ENCODE assay signal across 16 cellular contexts in the genomic region with DNA sequence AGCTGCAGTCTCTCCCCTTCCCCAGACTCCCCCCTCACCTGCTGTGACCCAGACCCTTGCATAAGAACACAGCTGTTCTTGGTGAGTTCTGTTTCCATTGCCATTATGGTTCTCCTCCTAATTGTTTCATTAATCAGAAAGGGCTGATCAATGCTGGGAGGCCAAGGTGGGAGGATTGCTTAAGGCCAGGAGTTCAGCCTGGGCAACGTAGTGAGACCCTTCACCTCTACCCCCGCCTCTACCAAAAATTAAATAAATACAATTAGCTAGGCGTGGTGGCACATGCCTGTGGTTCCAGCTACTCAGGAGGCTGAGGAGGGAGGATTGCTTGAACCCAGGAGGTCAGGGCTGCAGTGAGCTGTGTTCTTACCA. TPM values are rescaled to one million over a fixed set of nuclear protein-coding genes. Genes with fewer than 3 reads are reported as not detected.
DNase-seq lines count a peak whose midpoint lies in the region; ATAC-seq and TF ChIP-seq lines count a peak whose summit lies in the region.
"Had no signal": no experiment of that assay in that cellular context is flagged by ENCODE, and none has a peak within 500 bp of the region (broad histone marks: within the 10 kb centered on the region; RNA-seq: fewer than 3 reads in every experiment).

No MANE protein-coding gene starts in this region.

- H3K9me1 ChIP-seq in IMR-90 (ENCODE audit: insufficient read depth, low read length) = peaks cover 9% of the 10 kb centered on the region; the same call in 1 of the 2 replicates

- in situ Hi-C loops in IMR-90 (cut with MboI; ENCODE audit: low sequenced_read_pairs) = no loop called here

- no peaks in the 10 kb centered on the region for H3K27me3 ChIP-seq in BLaER1 treated with 17β-estradiol and CSF1 and Interleukin-3, amounts not matched to agents 10 nM and 100 nM
- H3K27me3 ChIP-seq in IMR-90 (ENCODE audit: control insufficient read depth, insufficient read depth, low read length) = peaks cover 11% of the 10 kb centered on the region
- H3K27me3 ChIP-seq in mesenchymal stem cell (ENCODE audit: control insufficient read depth in 1 of 2, insufficient read depth in 1 of 2, low read length in 2 of 2) = peaks cover 0 to 17% of the 10 kb centered on the region in 2 experiments
- H3K27me3 ChIP-seq in upper lobe of right lung = no peaks in the 10 kb centered on the region
- H3K27me3 ChIP-seq in right lobe of liver = no peaks in the 10 kb centered on the region
- H3K27me3 ChIP-seq: BE2C had no signal

- no peak overlapping the region for H2AK5ac ChIP-seq in IMR-90 (ENCODE audit: low read depth, low read length)
- no peak overlapping the region for H2AK5ac ChIP-seq in mesenchymal stem cell (ENCODE audit: low read length, severe bottlenecking)

- POLR2A ChIA-PET in IMR-90 (lab: Charles Lee; ENCODE audit: unreplicated experiment) = interaction anchor here (0.5 kb wide), 1 partner anchor 295 kb away, joined by 5 read pairs; no protein-coding TSS in a partner anchor

- dilution Hi-C loops in IMR-90 (cut with HindIII; ENCODE audit: low sequenced_read_pairs, unreplicated experiment) = no loop called here

- H3K4me3 ChIP-seq in BLaER1 treated with 17β-estradiol and CSF1 and Interleukin-3, amounts not matched to agents 10 nM and 100 nM = no peak overlapping the region
- H3K4me3 ChIP-seq in IMR-90 (ENCODE audit: insufficient read depth, low read depth, low read length) = no peak overlapping the region
- H3K4me3 ChIP-seq in mesenchymal stem cell (ENCODE audit: insufficient read depth in 1 of 2, low read depth in 1 of 2, low read length in 2 of 2) = no peak overlapping the region
- H3K4me3 ChIP-seq in upper lobe of right lung = no peak overlapping the region
- no peak overlapping the region for H3K4me3 ChIP-seq in right lobe of liver
- H3K4me3 ChIP-seq: HAP-1 had no signal

- BruUV-seq in IMR-90 (replicated peaks; lab: Mats Ljungman, UMichigan) = no TSS peak

- H2AFZ ChIP-seq in IMR-90 (replicated peaks; ENCODE audit: low read length, poor library complexity) (peak overlapping the region; percentile 79), mesenchymal stem cell (ENCODE audit: low read depth, low read length) (no peak overlapping the region)

- H2BK15ac ChIP-seq in IMR-90 (ENCODE audit: low read depth, low read length) (no peak overlapping the region), mesenchymal stem cell (ENCODE audit: low read depth, poor library complexity, severe bottlenecking) (peak overlapping the region; percentile 55)

- H3K9ac ChIP-seq in BLaER1 treated with 17β-estradiol and CSF1 and Interleukin-3, amounts not matched to agents 10 nM and 100 nM = peak overlapping the region in 2 of 11 experiments; percentile 54 to 61; a peak in 5 of 22 replicates
- H3K9ac ChIP-seq in IMR-90 (ENCODE audit: low read depth, low read length) = no peak overlapping the region
- H3K9ac ChIP-seq in mesenchymal stem cell (ENCODE audit: low read length) = no peak overlapping the region
- H3K9ac ChIP-seq: GM23248 had no signal

- TF ChIP-seq CTCF in IMR-90 (conservative IDR thresholded peaks at IDR 0.05; ENCODE audit: low read depth, low read length) = no peak
- no peak for TF ChIP-seq CTCF in upper lobe of right lung (IDR thresholded peaks at IDR 0.05)
- TF ChIP-seq CTCF in right lobe of liver (IDR thresholded peaks at IDR 0.05) = no peak

- H2BK120ac ChIP-seq in IMR-90 (ENCODE audit: low read depth, low read length) (no peak overlapping the region), mesenchymal stem cell (ENCODE audit: low read depth, low read length) (no peak overlapping the region)

- no peak overlapping the region for H3K23ac ChIP-seq in IMR-90 (ENCODE audit: low read depth, low read length)
- H3K23ac ChIP-seq in mesenchymal stem cell (ENCODE audit: low read length in 2 of 2) = no peak overlapping the region

- H4K91ac ChIP-seq in IMR-90 (ENCODE audit: insufficient read depth, low read depth, low read length) (no peak overlapping the region), mesenchymal stem cell (ENCODE audit: low read length) (no peak overlapping the region)

- H3K18ac ChIP-seq in IMR-90 (ENCODE audit: low read depth, low read length) = no peak overlapping the region
- H3K18ac ChIP-seq in mesenchymal stem cell (ENCODE audit: low read depth in 1 of 2, low read length in 2 of 2) = no peak overlapping the region

- no peak for TF ChIP-seq POLR2A in IMR-90 (IDR thresholded peaks at IDR 0.05; ENCODE audit: low read depth, low read length)
- no peak for TF ChIP-seq POLR2A in right lobe of liver (IDR thresholded peaks at IDR 0.05)

- intact Hi-C loops in IMR-90 (cut with micrococcal nuclease) (no loop called here), upper lobe of right lung (cut with DNase I) (no loop called here), right lobe of liver (cut with DNase I) (no loop called here)

- CTCF ChIA-PET in IMR-90 (lab: Yijun Ruan, JAX) = no interaction called here

- DNase-seq in IMR-90 (no peak), mesenchymal stem cell (no peak), upper lobe of right lung (peak; percentile 15), AG08395 (ENCODE audit: low spot score) (no peak), right lobe of liver (no peak)
- DNase-seq: BE2C; Caco-2; CD4-positive, alpha-beta T cell had no signal

- H4K8ac ChIP-seq in IMR-90 (ENCODE audit: low read depth in 2 of 2, low read length in 2 of 2) = no peak overlapping the region
- H4K8ac ChIP-seq in mesenchymal stem cell (ENCODE audit: low read length) = no peak overlapping the region

- no peak overlapping the region for H2BK12ac ChIP-seq in mesenchymal stem cell (ENCODE audit: low read length in 2 of 2)

- no peak for TF ChIP-seq RAD21 in IMR-90 (IDR thresholded peaks at IDR 0.05; ENCODE audit: low read length)

- no peaks in the 10 kb centered on the region for H3K36me3 ChIP-seq in BLaER1 treated with 17β-estradiol and CSF1 and Interleukin-3, amounts not matched to agents 10 nM and 100 nM
- H3K36me3 ChIP-seq in IMR-90 (ENCODE audit: control insufficient read depth, insufficient read depth, low read length) = no peaks in the 10 kb centered on the region
- no peaks in the 10 kb centered on the region for H3K36me3 ChIP-seq in mesenchymal stem cell (ENCODE audit: control insufficient read depth in 1 of 2, insufficient read depth in 2 of 2, low read depth in 1 of 2, low read length in 2 of 2)
- H3K36me3 ChIP-seq in upper lobe of right lung = no peaks in the 10 kb centered on the region
- H3K36me3 ChIP-seq in right lobe of liver = no peaks in the 10 kb centered on the region
- H3K36me3 ChIP-seq: BE2C, HAP-1 had no signal

- H3K79me1 ChIP-seq in IMR-90 (ENCODE audit: low read depth in 1 of 2, low read length in 2 of 2) (no peaks in the 10 kb centered on the region; a peak in 1 of 4 replicates), mesenchymal stem cell (replicated peaks; ENCODE audit: low read length, poor library complexity, severe bottlenecking) (no peaks in the 10 kb centered on the region)

- no peak overlapping the region for H2BK20ac ChIP-seq in IMR-90 (ENCODE audit: low read depth, low read length)

- H2BK5ac ChIP-seq in IMR-90 (ENCODE audit: low read depth, low read length, poor library complexity, severe bottlenecking) = no peak overlapping the region
- no peak overlapping the region for H2BK5ac ChIP-seq in mesenchymal stem cell (ENCODE audit: low read depth, low read length, poor library complexity, severe bottlenecking)

- no peak overlapping the region for H2AK9ac ChIP-seq in IMR-90 (replicated peaks; ENCODE audit: low read depth, low read length, poor library complexity)

- ATAC-seq in IMR-90 (ENCODE audit: low read depth) (no peak), upper lobe of right lung (no peak), right lobe of liver (no peak)

- H3K56ac ChIP-seq in IMR-90 (ENCODE audit: extremely low read depth, insufficient read depth, low read length) = no peak overlapping the region

- H3K14ac ChIP-seq in IMR-90 (replicated peaks; ENCODE audit: low read depth, low read length) (no peak overlapping the region), mesenchymal stem cell (ENCODE audit: low read length in 2 of 2) (peak overlapping the region in 1 of 2 experiments; percentile 57)

- no peak overlapping the region for H4K5ac ChIP-seq in IMR-90 (ENCODE audit: low read depth, low read length)

- H3K27ac ChIP-seq in BLaER1 treated with 17β-estradiol and CSF1 and Interleukin-3, amounts not matched to agents 10 nM and 100 nM = peak overlapping the region in 5 of 11 experiments; percentile 13 to 78 (median 59); a peak in 8 of 22 replicates
- no peak overlapping the region for H3K27ac ChIP-seq in IMR-90 (ENCODE audit: insufficient read depth, low read length)
- H3K27ac ChIP-seq in mesenchymal stem cell (ENCODE audit: low read length, poor library complexity, severe bottlenecking) = no peak overlapping the region
- H3K27ac ChIP-seq in upper lobe of right lung = no peak overlapping the region
- no peak overlapping the region for H3K27ac ChIP-seq in right lobe of liver
- H3K27ac ChIP-seq: C4-2B, GM23248, HL-60 had no signal

- no CpG with 5 or more reads among the region's 3 CpGs for WGBS in IMR-90 (ENCODE audit: extremely low coverage in 2 of 2, insufficient read length in 1 of 2), 2 experiments
- WGBS in mesenchymal stem cell = 90% methylated on average over 1 of the region's 3 CpGs
- WGBS in right lobe of liver (ENCODE audit: insufficient coverage, low coverage, low lambda C conversion rate, missing lambda C conversion rate) = 70% methylated on average over 3 of the region's 3 CpGs

- H3K9me3 ChIP-seq in BLaER1 treated with 17β-estradiol and CSF1 and Interleukin-3, amounts not matched to agents 10 nM and 100 nM (replicated peaks in 1 of 11) = no peaks in the 10 kb centered on the region
- H3K9me3 ChIP-seq in IMR-90 (ENCODE audit: control insufficient read depth, insufficient read depth, low read length) (no peaks in the 10 kb centered on the region), mesenchymal stem cell (ENCODE audit: control insufficient read depth, low read length) (no peaks in the 10 kb centered on the region), upper lobe of right lung (no peaks in the 10 kb centered on the region), right lobe of liver (no peaks in the 10 kb centered on the region)
- H3K9me3 ChIP-seq: BE2C, Caco-2, HAP-1 had no signal

- H4K20me1 ChIP-seq in BLaER1 treated with 17β-estradiol and CSF1 and Interleukin-3, amounts not matched to agents 10 nM and 100 nM = no peaks in the 10 kb centered on the region
- H4K20me1 ChIP-seq in IMR-90 (ENCODE audit: insufficient read depth, low read length) = no peaks in the 10 kb centered on the region

- H3K4me2 ChIP-seq in BLaER1 treated with 17β-estradiol and CSF1 and Interleukin-3, amounts not matched to agents 10 nM and 100 nM = peak overlapping the region in 9 of 11 experiments; percentile 19 to 86 (median 63); a peak in 14 of 22 replicates
- H3K4me2 ChIP-seq in IMR-90 (ENCODE audit: low read depth, low read length) (no peak overlapping the region), mesenchymal stem cell (ENCODE audit: low read length, poor library complexity, severe bottlenecking) (no peak overlapping the region)

- peaks cover 0 to 57% (median 14%) of the 10 kb centered on the region in 10 experiments; a peak in 14 of 20 replicates for H3K4me1 ChIP-seq in BLaER1 treated with 17β-estradiol and CSF1 and Interleukin-3, amounts not matched to agents 10 nM and 100 nM
- H3K4me1 ChIP-seq in IMR-90 (ENCODE audit: control insufficient read depth, insufficient read depth, low read length) (no peaks in the 10 kb centered on the region), mesenchymal stem cell (ENCODE audit: control insufficient read depth, insufficient read depth, low read depth, low read length) (no peaks in the 10 kb centered on the region), upper lobe of right lung (peaks cover 8% of the 10 kb centered on the region), right lobe of liver (no peaks in the 10 kb centered on the region)
- H3K4me1 ChIP-seq: Caco-2, HAP-1 had no signal

- H3K4ac ChIP-seq in IMR-90 (ENCODE audit: low read depth, low read length) = no peak overlapping the region
- H3K4ac ChIP-seq in mesenchymal stem cell (ENCODE audit: low read depth in 1 of 2, low read length in 2 of 2) = no peak overlapping the region

RNA-seq across cellular contexts. Expression of a gene that starts 17.2 kb away (rescaled TPM):
- total RNA-seq in IMR-90 (2012; rRNA removed) (0.72 and 0.83 TPM in 2 replicates), upper lobe of right lung (1.2 TPM), right lobe of liver (under 1 TPM in 1 of 6 experiments, not detected in 5; 0.16 TPM)
- polyA plus RNA-seq in IMR-90 (2012; rRNA removed) = 5.0 and 5.3 TPM in 2 replicates
- polyA plus RNA-seq in IMR-90 (2012; cell fraction: cytosol; rRNA removed) = 6.5 and 8.2 TPM in 2 replicates
- polyA plus RNA-seq in IMR-90 (2012; cell fraction: nucleus; rRNA removed; ENCODE audit: low replicate concordance) = 2.1 and 3.4 TPM in 2 replicates
- polyA plus RNA-seq in mesenchymal stem cell (2013, experiment 1 of 2) = 0.30 TPM
- polyA plus RNA-seq in mesenchymal stem cell (2013, experiment 2 of 2) = 0.27 TPM
- total RNA-seq: A172; CD4-positive, alpha-beta T cell; HT1080 had no signal

RNA-seq across cellular contexts. Expression of a gene that starts 29.6 kb away (rescaled TPM):
- not detected in 2 replicates for total RNA-seq in IMR-90 (2012; rRNA removed)
- polyA plus RNA-seq in IMR-90 (2012; rRNA removed) = not detected in 2 replicates
- polyA plus RNA-seq in IMR-90 (2012; cell fraction: cytosol; rRNA removed) = not detected in 2 replicates
- polyA plus RNA-seq in IMR-90 (2012; cell fraction: nucleus; rRNA removed; ENCODE audit: low replicate concordance) = not detected in 2 replicates
- not detected for polyA plus RNA-seq in mesenchymal stem cell (2013, experiment 1 of 2)
- not detected for polyA plus RNA-seq in mesenchymal stem cell (2013, experiment 2 of 2)
- not detected for total RNA-seq in upper lobe of right lung
- not detected for total RNA-seq in right lobe of liver
- total RNA-seq: A172; Caco-2; CD4-positive, alpha-beta T cell; GM23248; H4; HT1080 had no signal
- polyA plus RNA-seq: GM23248 had no signal

RNA-seq across cellular contexts. Expression of a gene that starts 40.8 kb away (rescaled TPM):
- total RNA-seq in IMR-90 (2012; rRNA removed) (not detected in 2 replicates), upper lobe of right lung (14.3 TPM), right lobe of liver (not detected)
- polyA plus RNA-seq in IMR-90 (2012; rRNA removed) = not detected in 2 replicates
- not detected in 2 replicates for polyA plus RNA-seq in IMR-90 (2012; cell fraction: cytosol; rRNA removed)
- polyA plus RNA-seq in IMR-90 (2012; cell fraction: nucleus; rRNA removed; ENCODE audit: low replicate concordance) = 0.10 TPM in 1 of 2 replicates, not detected in the other
- polyA plus RNA-seq in mesenchymal stem cell (2013, experiment 1 of 2) = 0.03 TPM
- not detected for polyA plus RNA-seq in mesenchymal stem cell (2013, experiment 2 of 2)
- total RNA-seq: Caco-2; CD4-positive, alpha-beta T cell; GM23248; H4; HT1080 had no signal
- polyA plus RNA-seq: GM23248 had no signal

RNA-seq across cellular contexts. Expression of a gene that starts 51.8 kb away (rescaled TPM):
- total RNA-seq in IMR-90 (2012; rRNA removed) (not detected in 2 replicates), upper lobe of right lung (0.35 TPM), right lobe of liver (under 1 TPM in 2 of 6 experiments, not detected in 4; 0.31 to 0.34 TPM)
- polyA plus RNA-seq in IMR-90 (2012; rRNA removed) = not detected in 2 replicates
- polyA plus RNA-seq in IMR-90 (2012; cell fraction: cytosol; rRNA removed) = not detected in 2 replicates
- 0.01 and 0.03 TPM in 2 replicates for polyA plus RNA-seq in IMR-90 (2012; cell fraction: nucleus; rRNA removed; ENCODE audit: low replicate concordance)
- polyA plus RNA-seq in mesenchymal stem cell (2013, experiment 1 of 2) = not detected
- not detected for polyA plus RNA-seq in mesenchymal stem cell (2013, experiment 2 of 2)
- total RNA-seq: A172; Caco-2; CD4-positive, alpha-beta T cell; GM23248; HT1080 had no signal
- polyA plus RNA-seq: GM23248 had no signal

Comparison
In these comparisons a context has a peak if more than half of its experiments do, and no peak if none do; other contexts are left out.
1. H3K4me2 ChIP-seq: peak in BLaER1 treated with 17β-estradiol and CSF1 and Interleukin-3, amounts not matched to agents 10 nM and 100 nM (9 of 11); none in IMR-90 (single experiment) and mesenchymal stem cell (single experiment).
2. RNA of a gene that starts 40.8 kb away (total RNA-seq): 14.3 TPM in upper lobe of right lung (single experiment); not detected in IMR-90 and not detected in right lobe of liver; every median in the first group is over 10 times any median in the second.